In genomic region chr1:79617777-79618176, GRCh38 we compare ENCODE assay signal across 11 cellular contexts.
DNase-seq lines count a peak whose midpoint lies in the region; ATAC-seq and TF ChIP-seq lines count a peak whose summit lies in the region.
"Had no signal": no experiment of that assay in that cellular context is flagged by ENCODE, and none has a peak within 500 bp of the region (broad histone marks: within the 10 kb centered on the region; RNA-seq: fewer than 3 reads in every experiment).

No MANE protein-coding gene starts in this region.

- no peaks in the 10 kb centered on the region for H4K20me1 ChIP-seq in PC-3 (ENCODE audit: low read length)
- no peaks in the 10 kb centered on the region for H4K20me1 ChIP-seq in hepatocyte (ENCODE audit: insufficient read depth, poor library complexity, severe bottlenecking)

- no peak overlapping the region for H3K27ac Mint-ChIP-seq in activated naive CD8-positive, alpha-beta T cell treated with anti-CD3 and anti-CD28 coated beads, Interleukin-2, amount 50 U/mL, for 24 hours

- H3K9me2 ChIP-seq in PC-3 (replicated peaks; ENCODE audit: low read length) (no peaks in the 10 kb centered on the region), hepatocyte (replicated peaks; ENCODE audit: insufficient read depth) (no peaks in the 10 kb centered on the region)

- H3K4me2 ChIP-seq in PC-3 (ENCODE audit: low read length), result no peak overlapping the region
- H3K4me2 ChIP-seq in hepatocyte, result no peak overlapping the region

- 75 to 88% (median 82%) methylated on average over 2 of the region's 2 CpGs for WGBS in heart left ventricle, 4 donors
- WGBS in hepatocyte (ENCODE audit: low lambda C conversion rate, missing lambda C conversion rate), result 83% methylated on average over 2 of the region's 2 CpGs

- H3K4me3 ChIP-seq in left ventricle myocardium inferior, result no peak overlapping the region
- no peak overlapping the region for H3K4me3 ChIP-seq in heart left ventricle
- no peak overlapping the region for H3K4me3 ChIP-seq in PC-3 (ENCODE audit: low read length)
- H3K4me3 ChIP-seq in epithelial cell of proximal tubule (ENCODE audit: low read depth, low read length), result no peak overlapping the region
- H3K4me3 ChIP-seq in hepatocyte, result no peak overlapping the region

- no peaks in the 10 kb centered on the region for H3K27me3 Mint-ChIP-seq in activated naive CD8-positive, alpha-beta T cell treated with anti-CD3 and anti-CD28 coated beads, Interleukin-2, amount 50 U/mL, for 24 hours

- no peaks in the 10 kb centered on the region for H3K4me1 ChIP-seq in left ventricle myocardium inferior
- no peaks in the 10 kb centered on the region for H3K4me1 ChIP-seq in heart left ventricle
- H3K4me1 ChIP-seq in PC-3 (ENCODE audit: insufficient read depth, low read length), result no peaks in the 10 kb centered on the region
- no peaks in the 10 kb centered on the region for H3K4me1 ChIP-seq in hepatocyte (ENCODE audit: insufficient read depth)

- POLR2A ChIA-PET in PC-3 (lab: Charles Lee; ENCODE audit: unreplicated experiment), result no interaction called here

- no peak for TF ChIP-seq POLR2A in heart left ventricle (IDR thresholded peaks at IDR 0.05)

- peaks cover 9% of the 10 kb centered on the region for H3K9me3 Mint-ChIP-seq in activated naive CD8-positive, alpha-beta T cell treated with anti-CD3 and anti-CD28 coated beads, Interleukin-2, amount 50 U/mL, for 24 hours

- H3K36me3 Mint-ChIP-seq in activated naive CD8-positive, alpha-beta T cell treated with anti-CD3 and anti-CD28 coated beads, Interleukin-2, amount 50 U/mL, for 24 hours (ENCODE audit: low read depth), result no peaks in the 10 kb centered on the region

- H3K36me3 ChIP-seq in left ventricle myocardium inferior (no peaks in the 10 kb centered on the region), heart left ventricle (no peaks in the 10 kb centered on the region), PC-3 (ENCODE audit: low read depth, low read length) (no peaks in the 10 kb centered on the region), hepatocyte (replicated peaks; ENCODE audit: insufficient read depth, low read depth) (no peaks in the 10 kb centered on the region)

- BruUV-seq in PC-3 (replicated peaks; lab: Mats Ljungman, UMichigan), result no TSS peak

- no peaks in the 10 kb centered on the region for H3K79me2 ChIP-seq in PC-3 (ENCODE audit: low read length)
- H3K79me2 ChIP-seq in hepatocyte, result no peaks in the 10 kb centered on the region

- DNase-seq in left ventricle myocardium inferior (no peak), heart left ventricle (no peak), PC-3 (peak; percentile 28), epithelial cell of proximal tubule (ENCODE audit: low read depth) (no peak), KG1 (lab: John Stamatoyannopoulos, UW) (no peak), hepatocyte (ENCODE audit: low spot score) (no peak)
- no peak for DNase-seq in activated naive CD8-positive, alpha-beta T cell treated with anti-CD3 and anti-CD28 coated beads, Interleukin-2, amount 50 U/mL, for 24 hours
- no peak for DNase-seq in activated CD8-positive, alpha-beta memory T cell treated with anti-CD3 and anti-CD28 coated beads for 24 hours
- DNase-seq: NCI-H187; occipital lobe; stimulated activated naive CD8-positive, alpha-beta T cell treated with anti-CD3 and anti-CD28 coated beads, Interleukin-15, Interleukin-2, amounts not matched to agents 100 U/mL and 50 U/mL, for 24 hours had no signal

- intact Hi-C loops in left ventricle myocardium inferior (cut with micrococcal nuclease), result no loop called here
- intact Hi-C loops in heart left ventricle (cut with DNase I), result no loop called here
- intact Hi-C loops in PC-3 (cut with micrococcal nuclease), result no loop called here

- no peak overlapping the region for H3K9ac ChIP-seq in PC-3 (ENCODE audit: low read length)

- H3F3A ChIP-seq in PC-3 (ENCODE audit: low read length, unreplicated experiment), result no peaks in the 10 kb centered on the region

- H3K27me3 ChIP-seq in left ventricle myocardium inferior (ENCODE audit: low read depth) (no peaks in the 10 kb centered on the region), heart left ventricle (no peaks in the 10 kb centered on the region), PC-3 (ENCODE audit: low read length) (no peaks in the 10 kb centered on the region), hepatocyte (no peaks in the 10 kb centered on the region)

- CTCF ChIA-PET in PC-3 (lab: Charles Lee), result no interaction called here

- TF ChIP-seq CTCF in left ventricle myocardium inferior (IDR thresholded peaks at IDR 0.05; ENCODE audit: borderline replicate concordance) (peak; percentile 14), heart left ventricle (IDR thresholded peaks at IDR 0.05) (peak in 3 of 12 donors; percentile 4 to 22 (median 15)), PC-3 (conservative IDR thresholded peaks at IDR 0.05; ENCODE audit: low read depth, low read length) (peak; percentile 45; the same call in 1 of the 2 replicates), epithelial cell of proximal tubule (conservative IDR thresholded peaks at IDR 0.05; ENCODE audit: low read depth, low read length) (peak; percentile 53), hepatocyte (IDR thresholded peaks at IDR 0.05; ENCODE audit: poor library complexity) (no peak)

- no peak overlapping the region for H3K4me3 Mint-ChIP-seq in activated naive CD8-positive, alpha-beta T cell treated with anti-CD3 and anti-CD28 coated beads, Interleukin-2, amount 50 U/mL, for 24 hours

- ATAC-seq in heart left ventricle (no peak), PC-3 (no peak)
- ATAC-seq in activated naive CD8-positive, alpha-beta T cell treated with anti-CD3 and anti-CD28 coated beads, Interleukin-2, amount 50 U/mL, for 24 hours, result no peak
- ATAC-seq: stimulated activated naive CD8-positive, alpha-beta T cell treated with anti-CD3 and anti-CD28 coated beads, Interleukin-15, Interleukin-2, amounts not matched to agents 100 U/mL and 50 U/mL, for 24 hours had no signal

- peaks cover under 1% of the 10 kb centered on the region for H3K9me3 ChIP-seq in left ventricle myocardium inferior (replicated peaks)
- H3K9me3 ChIP-seq in heart left ventricle, result peaks cover 0 to 4% (median 0%) of the 10 kb centered on the region in 12 donors
- H3K9me3 ChIP-seq in PC-3 (ENCODE audit: low read length), result no peaks in the 10 kb centered on the region
- H3K9me3 ChIP-seq in hepatocyte (ENCODE audit: low read depth), result no peaks in the 10 kb centered on the region

- no peak overlapping the region for H2AFZ ChIP-seq in PC-3 (ENCODE audit: low read length)
- no peak overlapping the region for H2AFZ ChIP-seq in hepatocyte

- H3K27ac ChIP-seq in left ventricle myocardium inferior (replicated peaks) (no peak overlapping the region), heart left ventricle (no peak overlapping the region), PC-3 (ENCODE audit: low read length) (no peak overlapping the region), hepatocyte (no peak overlapping the region)

- H3K4me1 Mint-ChIP-seq in activated naive CD8-positive, alpha-beta T cell treated with anti-CD3 and anti-CD28 coated beads, Interleukin-2, amount 50 U/mL, for 24 hours, result no peaks in the 10 kb centered on the region
